In genomic region chr10:60236869-60237524, GRCh38 we compare ENCODE assay signal across 8 cellular contexts.
DNase-seq lines count a peak whose midpoint lies in the region; ATAC-seq and TF ChIP-seq lines count a peak whose summit lies in the region.

No MANE protein-coding gene starts in this region.

- H3K27me3 Mint-ChIP-seq in chondrocyte (ENCODE audit: low read depth), result no peaks in the 10 kb centered on the region

- H3K4me3 ChIP-seq in GM12875 (ENCODE audit: low read depth, low read length) (peak overlapping the region; percentile 38), HL-60 (replicated peaks; ENCODE audit: insufficient read depth, low read length) (no peak overlapping the region)

- H3K27ac ChIP-seq in HL-60 (replicated peaks), result peak overlapping the region; percentile 35

- ATAC-seq in GM21515 (IDR thresholded peaks at IDR 0.05; ENCODE audit: unreplicated experiment), result peak; percentile 97
- ATAC-seq in activated naive CD4-positive, alpha-beta T cell treated with anti-CD3 and anti-CD28 coated beads, Interleukin-2, amount 50 U/mL, for 72 hours, result peak; percentile 45 to 68
- ATAC-seq in left colon, result peak; percentile 60

- no peaks in the 10 kb centered on the region for H3K36me3 Mint-ChIP-seq in activated naive CD4-positive, alpha-beta T cell treated with anti-CD3 and anti-CD28 coated beads, Interleukin-2, amount 50 U/mL, for 72 hours
- peaks cover 4% of the 10 kb centered on the region for H3K36me3 Mint-ChIP-seq in chondrocyte (ENCODE audit: low read depth)

- intact Hi-C loops in left colon (cut with DNase I, micrococcal nuclease), result no loop called here

- H3K27me3 ChIP-seq in HL-60 (ENCODE audit: insufficient read depth, poor library complexity, severe bottlenecking), result no peaks in the 10 kb centered on the region

- peaks cover 29% of the 10 kb centered on the region for H3K4me1 Mint-ChIP-seq in chondrocyte (ENCODE audit: low read depth)

- H3K4me3 Mint-ChIP-seq in chondrocyte (ENCODE audit: unreplicated experiment), result no peak overlapping the region

- DNase-seq in HL-60 (ENCODE audit: low read depth in 1 of 2, low spot score in 1 of 2) (peak; percentile 67 to 75), left colon (peak; percentile 40 to 48), NCI-H2171 (lab: John Stamatoyannopoulos, UW) (no peak), chondrocyte (ENCODE audit: low spot score) (no peak), SHP77 treated with DMSO at 0.1 percent for 48 hours (lab: John Stamatoyannopoulos, UW) (no peak)
- no peak for DNase-seq in activated naive CD4-positive, alpha-beta T cell treated with anti-CD3 and anti-CD28 coated beads, Interleukin-2, amount 50 U/mL, for 72 hours (ENCODE audit: low spot score in 2 of 2)

- no peak for TF ChIP-seq CTCF in GM12875 (IDR thresholded peaks at IDR 0.05; ENCODE audit: borderline replicate concordance, insufficient read depth, low read depth, low read length)
- no peak for TF ChIP-seq CTCF in HL-60 (IDR thresholded peaks at IDR 0.05; ENCODE audit: insufficient read depth, low read length)
- TF ChIP-seq CTCF in chondrocyte (IDR thresholded peaks at IDR 0.05), result no peak

- no peaks in the 10 kb centered on the region for H3K9me3 Mint-ChIP-seq in activated naive CD4-positive, alpha-beta T cell treated with anti-CD3 and anti-CD28 coated beads, Interleukin-2, amount 50 U/mL, for 72 hours
- no peaks in the 10 kb centered on the region for H3K9me3 Mint-ChIP-seq in chondrocyte (ENCODE audit: low read depth)

- peak overlapping the region; percentile 11 to 71 for H3K27ac Mint-ChIP-seq in activated naive CD4-positive, alpha-beta T cell treated with anti-CD3 and anti-CD28 coated beads, Interleukin-2, amount 50 U/mL, for 72 hours
- no peak overlapping the region for H3K27ac Mint-ChIP-seq in chondrocyte (ENCODE audit: unreplicated experiment)

Comparison
In these comparisons a context has a peak if more than half of its experiments do, and no peak if none do; other contexts are left out.
1. DNase-seq: peak in HL-60 (2 of 2) and left colon (2 of 2); none in activated naive CD4-positive, alpha-beta T cell treated with anti-CD3 and anti-CD28 coated beads, Interleukin-2, amount 50 U/mL, for 72 hours (0 of 2), NCI-H2171 (single experiment), chondrocyte (single experiment) and SHP77 treated with DMSO at 0.1 percent for 48 hours (single experiment).
2. Peak in every context shown above with its lines, with median percentiles within 50 percentile points of each other: ATAC-seq.